In the genomic region with DNA sequence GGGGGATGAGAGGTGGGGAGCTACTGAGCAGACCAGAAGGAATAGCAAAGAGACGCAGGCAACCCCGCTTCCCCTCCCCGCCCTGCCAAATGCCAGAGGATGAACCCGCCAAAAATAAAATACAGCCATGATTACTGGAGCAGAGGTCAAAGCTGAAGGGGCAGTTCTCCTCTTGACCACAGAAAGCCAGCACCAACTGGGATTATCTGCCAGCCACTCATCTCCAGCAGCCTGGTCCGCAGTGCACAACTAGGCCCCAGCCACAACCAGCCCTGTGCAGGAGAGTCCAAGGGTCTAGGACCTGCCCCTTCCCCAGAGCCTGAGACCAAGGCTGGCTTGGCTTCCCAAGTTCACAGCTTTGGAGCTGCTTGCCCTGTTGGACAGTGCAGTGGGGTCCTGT, we compare ENCODE assay signal across 22 cellular contexts.
"Had no signal": no experiment of that assay in that cellular context is flagged by ENCODE, and none has a peak within 500 bp of the region (broad histone marks: within the 10 kb centered on the region; RNA-seq: fewer than 3 reads in every experiment).

No MANE protein-coding gene starts in this region.

- FAIRE-seq: colon, pancreas had no signal

- DNase-seq: effector memory CD8-positive, alpha-beta T cell; gastrocnemius medialis; glutamatergic neuron; islet precursor cell; left ventricle myocardium inferior; mesenchymal stem cell; naive B cell; nucleus accumbens; pancreas; right cardiac atrium; stimulated activated CD4-positive, alpha-beta T cell treated with anti-CD3 and anti-CD28 coated beads, Interleukin-15, amount 100 ng/mL, for 24 hours; stimulated activated CD4-positive, alpha-beta T cell treated with anti-CD3 and anti-CD28 coated beads, Interleukin-1b, Interleukin-23, amount 100 ng/mL, for 48 hours; stimulated activated CD4-positive, alpha-beta T cell treated with anti-CD3 and anti-CD28 coated beads, Interleukin-4, amount 100 ng/mL, for 24 hours; tibial artery; upper lobe of right lung had no signal

- ATAC-seq: effector memory CD8-positive, alpha-beta T cell; gastrocnemius medialis; pancreas; right cardiac atrium; stimulated activated memory B cell treated with anti-CD40 and anti-IgM and Interleukin-4, amounts not matched to agents 10 μg/mL and 1 μg/mL and 100 μg/mL, for 72 hours; upper lobe of right lung had no signal

- H3K27ac ChIP-seq: epithelial cell of prostate, esophagus muscularis mucosa, gastrocnemius medialis, left ventricle myocardium inferior, pancreas, tibial artery, upper lobe of right lung, vagina had no signal

- H3K4me3 ChIP-seq: esophagus muscularis mucosa, gastrocnemius medialis, left ventricle myocardium inferior, lung, pancreas, smooth muscle cell, tibial artery, upper lobe of right lung, vagina had no signal

- H3K4me1 ChIP-seq: pancreas, upper lobe of right lung had no signal

- H3K36me3 ChIP-seq: esophagus muscularis mucosa, gastrocnemius medialis, left ventricle myocardium inferior, pancreas, tibial artery, upper lobe of right lung, vagina had no signal

- H3K9me3 ChIP-seq: esophagus muscularis mucosa, gastrocnemius medialis, left ventricle myocardium inferior, pancreas, tibial artery, upper lobe of right lung, vagina had no signal

- H3K4me2 ChIP-seq: smooth muscle cell had no signal

- H3K27me3 ChIP-seq: tibial artery, upper lobe of right lung, vagina had no signal
